Comparison of ENCODE assay signal across 7 cellular contexts in genomic region chr2:142294225-142294624, GRCh38.
"Had no signal": no experiment of that assay in that cellular context is flagged by ENCODE, and none has a peak within 500 bp of the region (broad histone marks: within the 10 kb centered on the region; RNA-seq: fewer than 3 reads in every experiment).

No MANE protein-coding gene starts in this region.

- H3K27ac ChIP-seq: HL-60 had no signal

- H3K4me3 ChIP-seq: K562 had no signal

- DNase-seq: IMR-90, KBM-7, KG1 had no signal

- FAIRE-seq: HepG2, HTR-8/SVneo, K562 had no signal

- ATAC-seq: HepG2, K562 had no signal
